ENCODE assay signal across 8 cellular contexts in genomic region chr17:59332890-59333377, GRCh38. TPM values are rescaled to one million over a fixed set of nuclear protein-coding genes. Genes with fewer than 3 reads are reported as not detected.
DNase-seq lines count a peak whose midpoint lies in the region; ATAC-seq and TF ChIP-seq lines count a peak whose summit lies in the region.

No MANE protein-coding gene starts in this region.

- H3K9ac ChIP-seq in mucosa of rectum (ENCODE audit: low read depth in 1 of 2, low read length in 2 of 2): peak overlapping the region; percentile 79 to 89

- H3K27me3 ChIP-seq in effector memory CD4-positive, alpha-beta T cell (replicated peaks; ENCODE audit: control insufficient read depth, insufficient read depth, low read length, poor library complexity, severe bottlenecking): no peaks in the 10 kb centered on the region
- H3K27me3 ChIP-seq in mucosa of rectum (ENCODE audit: control insufficient read depth in 2 of 2, insufficient read depth in 2 of 2, low read length in 2 of 2): no peaks in the 10 kb centered on the region

- no peaks in the 10 kb centered on the region for H3K9me3 ChIP-seq in effector memory CD4-positive, alpha-beta T cell (ENCODE audit: control insufficient read depth, low read length)
- no peaks in the 10 kb centered on the region for H3K9me3 ChIP-seq in mucosa of rectum (ENCODE audit: control insufficient read depth in 2 of 2, low read length in 2 of 2)

- 24% methylated on average over 8 of the region's 8 CpGs for WGBS in urinary bladder

- peaks cover 38% of the 10 kb centered on the region for H3K4me1 ChIP-seq in effector memory CD4-positive, alpha-beta T cell (ENCODE audit: control insufficient read depth, insufficient read depth, low read length, poor library complexity, severe bottlenecking)
- peaks cover 24 to 33% of the 10 kb centered on the region in 2 donors for H3K4me1 ChIP-seq in mucosa of rectum (ENCODE audit: control insufficient read depth in 2 of 2, insufficient read depth in 2 of 2, low read length in 2 of 2)
- H3K4me1 ChIP-seq in urinary bladder (ENCODE audit: insufficient read depth): no peaks in the 10 kb centered on the region

- H3K27ac ChIP-seq in effector memory CD4-positive, alpha-beta T cell (ENCODE audit: insufficient read depth, low read length, poor library complexity, severe bottlenecking): peak overlapping the region; percentile 68
- peak overlapping the region; percentile 95 to 97 for H3K27ac ChIP-seq in mucosa of rectum (ENCODE audit: low read depth in 2 of 2, low read length in 2 of 2)
- peak overlapping the region; percentile 24 for H3K27ac ChIP-seq in urinary bladder (ENCODE audit: low read depth)

- DNase-seq in CD1c-positive myeloid dendritic cell (ENCODE audit: extremely low spot score): peak; percentile 60
- DNase-seq in NB4 (ENCODE audit: low read depth): peak; percentile 66
- DNase-seq in effector memory CD4-positive, alpha-beta T cell: no peak
- DNase-seq in dedifferentiated amniotic fluid mesenchymal stem cell (ENCODE audit: extremely low spot score): no peak

- TF ChIP-seq CTCF in NB4 (IDR thresholded peaks at IDR 0.05; ENCODE audit: low read depth, low read length): no peak

- no peak for TF ChIP-seq POLR2A in NB4 (IDR thresholded peaks at IDR 0.05; ENCODE audit: extremely low read depth, insufficient read length)

- peak overlapping the region; percentile 62 for H3K4me3 ChIP-seq in NB4 (ENCODE audit: low read depth, low read length)
- H3K4me3 ChIP-seq in effector memory CD4-positive, alpha-beta T cell (ENCODE audit: insufficient read depth, low read depth, low read length, poor library complexity, severe bottlenecking): peak overlapping the region; percentile 84
- H3K4me3 ChIP-seq in mucosa of rectum (ENCODE audit: low read length in 2 of 2): peak overlapping the region; percentile 65 to 89
- peak overlapping the region; percentile 95 for H3K4me3 ChIP-seq in urinary bladder (ENCODE audit: low read depth, low read length)

- ATAC-seq in HG02852 (IDR thresholded peaks at IDR 0.05; ENCODE audit: unreplicated experiment) (no peak), GM21447 (IDR thresholded peaks at IDR 0.05; ENCODE audit: unreplicated experiment) (no peak)

- H3K36me3 ChIP-seq in effector memory CD4-positive, alpha-beta T cell (ENCODE audit: control insufficient read depth, insufficient read depth, low read length): no peaks in the 10 kb centered on the region
- H3K36me3 ChIP-seq in mucosa of rectum (ENCODE audit: control insufficient read depth in 2 of 2, insufficient read depth in 2 of 2, low read length in 2 of 2) (no peaks in the 10 kb centered on the region), urinary bladder (ENCODE audit: insufficient read depth) (no peaks in the 10 kb centered on the region)

RNA-seq across cellular contexts. Expression of gene YPEL2, which starts 1.5 kb away (rescaled TPM):
- 28.4 TPM for total RNA-seq in urinary bladder
- polyA plus RNA-seq in urinary bladder: 16.0 TPM

Comparison
In these comparisons a context has a peak if more than half of its experiments do, and no peak if none do; other contexts are left out.
1. DNase-seq: peak in CD1c-positive myeloid dendritic cell (single experiment) and NB4 (single experiment); none in effector memory CD4-positive, alpha-beta T cell (0 of 3) and dedifferentiated amniotic fluid mesenchymal stem cell (single experiment).
2. H3K27ac ChIP-seq: peak in every context shown above with its lines; median percentile 96 in mucosa of rectum; 68 in effector memory CD4-positive, alpha-beta T cell; 24 in urinary bladder.
3. Peak in every context shown above with its lines, with median percentiles within 50 percentile points of each other: H3K4me3 ChIP-seq.